8 cellular contexts compared by ENCODE assay signal in the genomic region with DNA sequence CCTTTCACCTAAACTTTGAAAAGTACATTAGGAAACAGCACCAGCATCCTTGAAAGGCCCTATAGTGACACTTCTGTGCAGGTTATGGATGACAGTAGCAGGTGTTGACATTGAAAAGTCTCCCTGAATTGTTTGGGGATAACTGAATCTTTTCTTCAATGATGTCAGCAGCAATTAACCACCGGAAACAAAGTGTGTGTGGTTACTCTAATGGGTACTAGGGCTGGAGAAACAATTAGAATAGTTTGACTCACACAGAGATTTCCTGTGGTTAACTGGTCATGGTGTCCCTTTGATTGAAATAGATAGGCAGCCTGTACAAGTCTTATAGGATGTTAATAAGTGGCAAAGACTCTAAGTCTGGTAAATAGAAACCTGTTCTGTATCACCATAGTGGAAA.
DNase-seq lines count a peak whose midpoint lies in the region; ATAC-seq and TF ChIP-seq lines count a peak whose summit lies in the region.

No MANE protein-coding gene starts in this region.

- no peak for TF ChIP-seq POLR2A in sigmoid colon (IDR thresholded peaks at IDR 0.05)

- no peaks in the 10 kb centered on the region for H3K36me3 ChIP-seq in mammary epithelial cell (ENCODE audit: insufficient read depth, low read length)
- H3K36me3 ChIP-seq in sigmoid colon = no peaks in the 10 kb centered on the region

- no peak overlapping the region for H3K4me2 ChIP-seq in mammary epithelial cell (ENCODE audit: insufficient read depth, low read depth, low read length)

- no peaks in the 10 kb centered on the region for H3K79me2 ChIP-seq in mammary epithelial cell (ENCODE audit: insufficient read depth, low read length)

- H2AFZ ChIP-seq in mammary epithelial cell (ENCODE audit: low read depth, low read length) = no peak overlapping the region

- H3K9ac ChIP-seq in mammary epithelial cell (ENCODE audit: insufficient read depth, low read length) = no peak overlapping the region

- H3K27ac ChIP-seq in mammary epithelial cell (ENCODE audit: insufficient read depth, low read depth, low read length) (no peak overlapping the region), sigmoid colon (no peak overlapping the region)

- dilution Hi-C loops in mammary epithelial cell (cut with HindIII; ENCODE audit: low sequenced_read_pairs) = no loop called here

- no peaks in the 10 kb centered on the region for H3K4me1 ChIP-seq in mammary epithelial cell (ENCODE audit: insufficient read depth, low read length)
- H3K4me1 ChIP-seq in sigmoid colon = no peaks in the 10 kb centered on the region

- peak; percentile 80 for DNase-seq in mammary epithelial cell
- DNase-seq in Ammon's horn (ENCODE audit: low spot score) = no peak
- DNase-seq in NCI-H1930 (lab: John Stamatoyannopoulos, UW) = no peak
- DNase-seq in activated CD8-positive, alpha-beta memory T cell treated with anti-CD3 and anti-CD28 coated beads, Interleukin-2, amount 50 U/mL, for 4 hours = no peak
- no peak for DNase-seq in sigmoid colon

- no peak for TF ChIP-seq CTCF in mammary epithelial cell (conservative IDR thresholded peaks at IDR 0.05 in 1 of 2, IDR thresholded peaks at IDR 0.05 in 1 of 2; ENCODE audit: extremely low read depth in 1 of 2, insufficient read depth in 1 of 2, low read depth in 1 of 2, low read length in 2 of 2)
- no peak for TF ChIP-seq CTCF in sigmoid colon (IDR thresholded peaks at IDR 0.05)

- no peaks in the 10 kb centered on the region for H4K20me1 ChIP-seq in mammary epithelial cell (ENCODE audit: insufficient read depth, low read length)

- no peak for TF ChIP-seq EP300 in sigmoid colon (IDR thresholded peaks at IDR 0.05)

- CTCF ChIA-PET in mammary epithelial cell (lab: Charles Lee; ENCODE audit: low non-redundant PET) = no interaction called here

- no TSS peak for BruUV-seq in mammary epithelial cell (replicated peaks; lab: Mats Ljungman, UMichigan)

- H3K9me3 ChIP-seq in mammary epithelial cell (replicated peaks; ENCODE audit: insufficient read depth, low read length) (peaks cover 2% of the 10 kb centered on the region), sigmoid colon (peaks cover 0 to 2% (median 0%) of the 10 kb centered on the region in 4 donors)

- intact Hi-C loops in mammary epithelial cell (cut with micrococcal nuclease) (loop anchor here (10.0 kb wide), 1 partner anchor 190 kb away; a partner anchor contains a TSS), sigmoid colon (cut with DNase I) (no loop called here)

- no peak overlapping the region for H3K4me3 ChIP-seq in mammary epithelial cell (replicated peaks in 1 of 3; ENCODE audit: insufficient read depth in 1 of 3, low read depth in 2 of 3, low read length in 3 of 3)
- no peak overlapping the region for H3K4me3 ChIP-seq in sigmoid colon

- in situ Hi-C loops in mammary epithelial cell (cut with MboI; ENCODE audit: low sequenced_read_pairs in 2 of 2) = no loop called here

- ATAC-seq in GM18499 (IDR thresholded peaks at IDR 0.05; ENCODE audit: insufficient read depth, unreplicated experiment) (peak; percentile 98), GM21723 (IDR thresholded peaks at IDR 0.05; ENCODE audit: unreplicated experiment) (peak; percentile 98), HG03565 (IDR thresholded peaks at IDR 0.05; ENCODE audit: unreplicated experiment) (peak; percentile 99)

- no peaks in the 10 kb centered on the region for H3K27me3 ChIP-seq in mammary epithelial cell (ENCODE audit: insufficient read depth, low read length)
- H3K27me3 ChIP-seq in sigmoid colon = no peaks in the 10 kb centered on the region

- 33% methylated on average over 1 of the region's 1 CpG for WGBS in mammary epithelial cell (ENCODE audit: low coverage, missing lambda C conversion rate)
- WGBS in sigmoid colon, 2 donors = 37 to 45% methylated on average over 1 of the region's 1 CpG
